ENCODE assay signal across 11 cellular contexts in the genomic region with DNA sequence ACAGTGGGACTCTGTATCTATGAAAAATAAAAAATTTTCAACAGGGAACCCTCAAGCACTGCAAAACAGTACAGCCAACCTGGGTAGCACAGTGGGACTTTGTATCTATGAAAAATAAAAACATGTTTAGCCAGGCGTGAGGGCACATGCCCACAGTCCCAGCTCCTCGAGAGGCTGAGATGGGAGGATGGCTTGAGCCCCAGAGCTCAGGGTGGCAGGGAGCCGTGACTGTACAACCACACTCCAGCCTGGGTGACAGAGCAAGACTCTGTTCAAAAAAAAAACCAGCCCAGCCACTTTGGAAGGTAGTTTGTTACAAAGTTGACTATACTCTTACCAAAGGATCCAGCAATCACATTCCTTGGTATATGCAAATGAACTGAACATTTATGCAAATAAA.
"Had no signal": no experiment of that assay in that cellular context is flagged by ENCODE, and none has a peak within 500 bp of the region (broad histone marks: within the 10 kb centered on the region; RNA-seq: fewer than 3 reads in every experiment).

No MANE protein-coding gene starts in this region.

- H3K27me3 ChIP-seq: dorsolateral prefrontal cortex, uterus had no signal

- H3K4me1 ChIP-seq: uterus had no signal

- ATAC-seq: stimulated activated naive CD8-positive, alpha-beta T cell treated with anti-CD3 and anti-CD28 coated beads, Interleukin-15, Interleukin-2, amounts not matched to agents 100 U/mL and 50 U/mL, for 24 hours had no signal

- H3K4me1 Mint-ChIP-seq: naive B cell had no signal

- H3K27ac Mint-ChIP-seq: activated naive CD8-positive, alpha-beta T cell; naive B cell; progenitor cell of endocrine pancreas; T-helper 2 cell treated with Interferon-gamma antibody and Interleukin-4, amounts not matched to agents 5 μg/mL and 100 μg/mL, for 36 hours had no signal

- H3K9me3 Mint-ChIP-seq: T-helper 2 cell treated with Interferon-gamma antibody and Interleukin-4, amounts not matched to agents 5 μg/mL and 100 μg/mL, for 36 hours had no signal

- DNase-seq: activated T-cell treated with anti-CD3 and anti-CD28 coated beads, Interleukin-2, amount 50 U/mL, for 1 hour; dorsolateral prefrontal cortex; naive B cell; stimulated activated CD4-positive, alpha-beta T cell treated with anti-CD3 and anti-CD28 coated beads, Interleukin-2, amount 100 ng/mL, for 48 hours; stimulated activated naive CD8-positive, alpha-beta T cell treated with anti-CD3 and anti-CD28 coated beads, Interleukin-15, Interleukin-2, amounts not matched to agents 100 U/mL and 50 U/mL, for 24 hours; uterus had no signal

- H3K4me3 ChIP-seq: dorsolateral prefrontal cortex, lung, thoracic aorta, uterus had no signal

- H3K27me3 Mint-ChIP-seq: activated naive CD8-positive, alpha-beta T cell; progenitor cell of endocrine pancreas had no signal

- H3K4me3 Mint-ChIP-seq: activated naive CD8-positive, alpha-beta T cell; naive B cell; T-helper 2 cell treated with Interferon-gamma antibody and Interleukin-4, amounts not matched to agents 5 μg/mL and 100 μg/mL, for 36 hours had no signal

- H3K27ac ChIP-seq: thoracic aorta had no signal

- H3K9me3 ChIP-seq: thoracic aorta, uterus had no signal

- H3K36me3 ChIP-seq: thoracic aorta, uterus had no signal
